1 cellular context compared by ENCODE assay signal in the genomic region with DNA sequence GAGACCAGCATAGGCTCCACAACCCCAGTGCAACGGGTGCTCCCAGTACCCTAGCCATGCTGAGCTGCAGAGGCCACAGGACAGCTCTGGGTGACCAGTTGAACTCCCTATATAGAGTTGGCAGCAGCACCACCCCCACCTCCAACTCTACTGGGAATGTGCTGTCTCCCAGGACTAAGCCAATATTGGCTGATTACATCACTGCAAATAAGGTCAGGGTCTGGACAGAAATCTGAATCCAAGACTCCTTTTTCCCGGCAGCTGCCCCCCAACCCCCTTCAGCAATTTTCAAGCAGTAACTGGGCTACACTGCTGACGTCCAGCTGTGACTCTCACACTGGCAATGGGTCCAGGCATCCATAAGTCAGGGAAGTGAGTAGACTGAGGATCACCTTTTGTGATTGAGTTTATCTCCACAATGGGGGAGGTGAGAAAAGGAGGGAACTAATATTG.
TF ChIP-seq lines count a peak whose summit lies in the region.

A gene with protein sequence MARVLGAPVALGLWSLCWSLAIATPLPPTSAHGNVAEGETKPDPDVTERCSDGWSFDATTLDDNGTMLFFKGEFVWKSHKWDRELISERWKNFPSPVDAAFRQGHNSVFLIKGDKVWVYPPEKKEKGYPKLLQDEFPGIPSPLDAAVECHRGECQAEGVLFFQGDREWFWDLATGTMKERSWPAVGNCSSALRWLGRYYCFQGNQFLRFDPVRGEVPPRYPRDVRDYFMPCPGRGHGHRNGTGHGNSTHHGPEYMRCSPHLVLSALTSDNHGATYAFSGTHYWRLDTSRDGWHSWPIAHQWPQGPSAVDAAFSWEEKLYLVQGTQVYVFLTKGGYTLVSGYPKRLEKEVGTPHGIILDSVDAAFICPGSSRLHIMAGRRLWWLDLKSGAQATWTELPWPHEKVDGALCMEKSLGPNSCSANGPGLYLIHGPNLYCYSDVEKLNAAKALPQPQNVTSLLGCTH (minus strand): TSS at position 82 of the 453 bp plus-strand sequence. CDS start 24 bp downstream, at position 58.

TF ChIP-seq in HepG2, 621 proteins besides CTCF, POLR2A, EP300 and RAD21 (continued from another document and continues in another):
- TF ChIP-seq, protein P1, sequence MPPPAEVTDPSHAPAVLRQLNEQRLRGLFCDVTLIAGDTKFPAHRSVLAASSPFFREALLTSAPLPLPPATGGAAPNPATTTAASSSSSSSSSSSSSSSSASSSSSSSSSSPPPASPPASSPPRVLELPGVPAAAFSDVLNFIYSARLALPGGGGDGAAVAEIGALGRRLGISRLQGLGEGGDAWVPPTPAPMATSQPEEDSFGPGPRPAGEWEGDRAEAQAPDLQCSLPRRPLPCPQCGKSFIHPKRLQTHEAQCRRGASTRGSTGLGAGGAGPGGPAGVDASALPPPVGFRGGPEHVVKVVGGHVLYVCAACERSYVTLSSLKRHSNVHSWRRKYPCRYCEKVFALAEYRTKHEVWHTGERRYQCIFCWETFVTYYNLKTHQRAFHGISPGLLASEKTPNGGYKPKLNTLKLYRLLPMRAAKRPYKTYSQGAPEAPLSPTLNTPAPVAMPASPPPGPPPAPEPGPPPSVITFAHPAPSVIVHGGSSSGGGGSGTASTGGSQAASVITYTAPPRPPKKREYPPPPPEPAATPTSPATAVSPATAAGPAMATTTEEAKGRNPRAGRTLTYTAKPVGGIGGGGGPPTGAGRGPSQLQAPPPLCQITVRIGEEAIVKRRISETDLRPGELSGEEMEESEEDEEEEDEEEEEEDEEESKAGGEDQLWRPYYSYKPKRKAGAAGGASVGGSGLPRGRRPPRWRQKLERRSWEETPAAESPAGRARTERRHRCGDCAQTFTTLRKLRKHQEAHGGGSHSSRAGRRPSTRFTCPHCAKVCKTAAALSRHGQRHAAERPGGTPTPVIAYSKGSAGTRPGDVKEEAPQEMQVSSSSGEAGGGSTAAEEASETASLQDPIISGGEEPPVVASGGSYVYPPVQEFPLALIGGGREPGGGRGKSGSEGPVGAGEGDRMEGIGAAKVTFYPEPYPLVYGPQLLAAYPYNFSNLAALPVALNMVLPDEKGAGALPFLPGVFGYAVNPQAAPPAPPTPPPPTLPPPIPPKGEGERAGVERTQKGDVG (CRISPR knock-in tag; IDR thresholded peaks at IDR 0.05; ENCODE audit: borderline replicate concordance) = no peak
- TF ChIP-seq CBX5 (CRISPR knock-in tag; IDR thresholded peaks at IDR 0.05; ENCODE audit: borderline replicate concordance) = 0 out of 2 replicates have a peak, but pooled peaks have one; percentile 57
- no peak for TF ChIP-seq HDAC6 (IDR thresholded peaks at IDR 0.05; ENCODE audit: low read depth, low read length)
- TF ChIP-seq MIXL1 (CRISPR knock-in tag; IDR thresholded peaks at IDR 0.05) = peak; percentile 52; the same call in 1 of the 2 replicates
- TF ChIP-seq ZNF160 (CRISPR knock-in tag; IDR thresholded peaks at IDR 0.05) = 0 out of 2 replicates have a peak, but pooled peaks have one; percentile 58
- TF ChIP-seq, protein P2, sequence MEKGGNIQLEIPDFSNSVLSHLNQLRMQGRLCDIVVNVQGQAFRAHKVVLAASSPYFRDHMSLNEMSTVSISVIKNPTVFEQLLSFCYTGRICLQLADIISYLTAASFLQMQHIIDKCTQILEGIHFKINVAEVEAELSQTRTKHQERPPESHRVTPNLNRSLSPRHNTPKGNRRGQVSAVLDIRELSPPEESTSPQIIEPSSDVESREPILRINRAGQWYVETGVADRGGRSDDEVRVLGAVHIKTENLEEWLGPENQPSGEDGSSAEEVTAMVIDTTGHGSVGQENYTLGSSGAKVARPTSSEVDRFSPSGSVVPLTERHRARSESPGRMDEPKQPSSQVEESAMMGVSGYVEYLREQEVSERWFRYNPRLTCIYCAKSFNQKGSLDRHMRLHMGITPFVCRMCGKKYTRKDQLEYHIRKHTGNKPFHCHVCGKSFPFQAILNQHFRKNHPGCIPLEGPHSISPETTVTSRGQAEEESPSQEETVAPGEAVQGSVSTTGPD (CRISPR knock-in tag; IDR thresholded peaks at IDR 0.05) = no peak
- peak; percentile 83 for TF ChIP-seq ZNF629 (CRISPR knock-in tag; conservative IDR thresholded peaks at IDR 0.05)
- TF ChIP-seq ZNF652 (CRISPR knock-in tag; IDR thresholded peaks at IDR 0.05; ENCODE audit: borderline replicate concordance, low read depth) = no peak
- 0 out of 2 replicates have a peak, but pooled peaks have one; percentile 22 for TF ChIP-seq ZNF615 (CRISPR knock-in tag; IDR thresholded peaks at IDR 0.05; ENCODE audit: borderline replicate concordance)
- TF ChIP-seq, protein P3, sequence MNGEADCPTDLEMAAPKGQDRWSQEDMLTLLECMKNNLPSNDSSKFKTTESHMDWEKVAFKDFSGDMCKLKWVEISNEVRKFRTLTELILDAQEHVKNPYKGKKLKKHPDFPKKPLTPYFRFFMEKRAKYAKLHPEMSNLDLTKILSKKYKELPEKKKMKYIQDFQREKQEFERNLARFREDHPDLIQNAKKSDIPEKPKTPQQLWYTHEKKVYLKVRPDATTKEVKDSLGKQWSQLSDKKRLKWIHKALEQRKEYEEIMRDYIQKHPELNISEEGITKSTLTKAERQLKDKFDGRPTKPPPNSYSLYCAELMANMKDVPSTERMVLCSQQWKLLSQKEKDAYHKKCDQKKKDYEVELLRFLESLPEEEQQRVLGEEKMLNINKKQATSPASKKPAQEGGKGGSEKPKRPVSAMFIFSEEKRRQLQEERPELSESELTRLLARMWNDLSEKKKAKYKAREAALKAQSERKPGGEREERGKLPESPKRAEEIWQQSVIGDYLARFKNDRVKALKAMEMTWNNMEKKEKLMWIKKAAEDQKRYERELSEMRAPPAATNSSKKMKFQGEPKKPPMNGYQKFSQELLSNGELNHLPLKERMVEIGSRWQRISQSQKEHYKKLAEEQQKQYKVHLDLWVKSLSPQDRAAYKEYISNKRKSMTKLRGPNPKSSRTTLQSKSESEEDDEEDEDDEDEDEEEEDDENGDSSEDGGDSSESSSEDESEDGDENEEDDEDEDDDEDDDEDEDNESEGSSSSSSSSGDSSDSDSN (CRISPR knock-in tag; IDR thresholded peaks at IDR 0.05) = peak; percentile 36; the same call in 1 of the 2 replicates
- TF ChIP-seq ZNF382 (CRISPR knock-in tag; IDR thresholded peaks at IDR 0.05; ENCODE audit: borderline replicate concordance) = no peak
- 0 out of 2 replicates have a peak, but pooled peaks have one; percentile 36 for TF ChIP-seq PITX1 (CRISPR knock-in tag; IDR thresholded peaks at IDR 0.05)
- no peak for TF ChIP-seq LCORL (IDR thresholded peaks at IDR 0.05)
- TF ChIP-seq LCORL (CRISPR knock-in tag; IDR thresholded peaks at IDR 0.05) = peak; percentile 60
- no peak for TF ChIP-seq MBD4 (IDR thresholded peaks at IDR 0.05; ENCODE audit: borderline replicate concordance, low read length)
- TF ChIP-seq HMG20A (CRISPR knock-in tag; IDR thresholded peaks at IDR 0.05; ENCODE audit: borderline replicate concordance) = 0 out of 2 replicates have a peak, but pooled peaks have one; percentile 40
- no peak for TF ChIP-seq MEIS1 (CRISPR knock-in tag; IDR thresholded peaks at IDR 0.05; ENCODE audit: borderline replicate concordance)
- peak; percentile 49; the same call in 1 of the 2 replicates for TF ChIP-seq THAP11 (CRISPR knock-in tag; IDR thresholded peaks at IDR 0.05)
- peak; percentile 81 for TF ChIP-seq BCL6 (CRISPR knock-in tag; IDR thresholded peaks at IDR 0.05)
- TF ChIP-seq, protein P4, sequence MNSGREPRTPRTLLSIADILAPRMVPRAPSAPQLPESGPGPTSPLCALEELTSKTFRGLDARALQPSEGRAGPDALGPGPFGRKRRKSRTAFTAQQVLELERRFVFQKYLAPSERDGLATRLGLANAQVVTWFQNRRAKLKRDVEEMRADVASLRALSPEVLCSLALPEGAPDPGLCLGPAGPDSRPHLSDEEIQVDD (CRISPR knock-in tag; IDR thresholded peaks at IDR 0.05; ENCODE audit: borderline replicate concordance) = no peak
- TF ChIP-seq BORCS8-MEF2B (CRISPR knock-in tag; IDR thresholded peaks at IDR 0.05) = no peak
- no peak for TF ChIP-seq GATA4 (IDR thresholded peaks at IDR 0.05; ENCODE audit: borderline replicate concordance, low read depth)
- TF ChIP-seq FOXO1 (CRISPR knock-in tag; IDR thresholded peaks at IDR 0.05) = peak; percentile 47; the same call in 1 of the 2 replicates
- TF ChIP-seq ZNF816 (CRISPR knock-in tag; IDR thresholded peaks at IDR 0.05; ENCODE audit: borderline replicate concordance) = no peak
- TF ChIP-seq RXRA (CRISPR knock-in tag; IDR thresholded peaks at IDR 0.05) = peak; percentile 75; the same call in 1 of the 2 replicates
- TF ChIP-seq ZFY (CRISPR knock-in tag; IDR thresholded peaks at IDR 0.05) = no peak
- peak; percentile 74 for TF ChIP-seq CEBPG (CRISPR knock-in tag; IDR thresholded peaks at IDR 0.05)
- no peak for TF ChIP-seq ZNF451 (CRISPR knock-in tag; IDR thresholded peaks at IDR 0.05)
- TF ChIP-seq GATAD2A (CRISPR knock-in tag; IDR thresholded peaks at IDR 0.05) = peak; percentile 90
- TF ChIP-seq YEATS2 (CRISPR knock-in tag; IDR thresholded peaks at IDR 0.05; ENCODE audit: borderline replicate concordance) = no peak
- TF ChIP-seq SALL1 (CRISPR knock-in tag; IDR thresholded peaks at IDR 0.05) = peak; percentile 60; the same call in 1 of the 2 replicates
- no peak for TF ChIP-seq ZMAT3 (CRISPR knock-in tag; conservative IDR thresholded peaks at IDR 0.05)
- 0 out of 2 replicates have a peak, but pooled peaks have one; percentile 18 for TF ChIP-seq ZFP82 (CRISPR knock-in tag; IDR thresholded peaks at IDR 0.05; ENCODE audit: borderline replicate concordance)
- no peak for TF ChIP-seq WIZ (CRISPR knock-in tag; IDR thresholded peaks at IDR 0.05)
- peak; percentile 30; the same call in 1 of the 2 replicates for TF ChIP-seq FOXK1 (CRISPR knock-in tag; IDR thresholded peaks at IDR 0.05; ENCODE audit: borderline replicate concordance, low read depth)
- TF ChIP-seq ZMYM4 (CRISPR knock-in tag; IDR thresholded peaks at IDR 0.05) = peak; percentile 59
- TF ChIP-seq KAT8 (CRISPR knock-in tag; IDR thresholded peaks at IDR 0.05) = peak; percentile 42; the same call in 1 of the 2 replicates
- TF ChIP-seq KDM6A (CRISPR knock-in tag; IDR thresholded peaks at IDR 0.05; ENCODE audit: low read depth) = peak; percentile 85; the same call in 1 of the 2 replicates
- TF ChIP-seq, protein P5, sequence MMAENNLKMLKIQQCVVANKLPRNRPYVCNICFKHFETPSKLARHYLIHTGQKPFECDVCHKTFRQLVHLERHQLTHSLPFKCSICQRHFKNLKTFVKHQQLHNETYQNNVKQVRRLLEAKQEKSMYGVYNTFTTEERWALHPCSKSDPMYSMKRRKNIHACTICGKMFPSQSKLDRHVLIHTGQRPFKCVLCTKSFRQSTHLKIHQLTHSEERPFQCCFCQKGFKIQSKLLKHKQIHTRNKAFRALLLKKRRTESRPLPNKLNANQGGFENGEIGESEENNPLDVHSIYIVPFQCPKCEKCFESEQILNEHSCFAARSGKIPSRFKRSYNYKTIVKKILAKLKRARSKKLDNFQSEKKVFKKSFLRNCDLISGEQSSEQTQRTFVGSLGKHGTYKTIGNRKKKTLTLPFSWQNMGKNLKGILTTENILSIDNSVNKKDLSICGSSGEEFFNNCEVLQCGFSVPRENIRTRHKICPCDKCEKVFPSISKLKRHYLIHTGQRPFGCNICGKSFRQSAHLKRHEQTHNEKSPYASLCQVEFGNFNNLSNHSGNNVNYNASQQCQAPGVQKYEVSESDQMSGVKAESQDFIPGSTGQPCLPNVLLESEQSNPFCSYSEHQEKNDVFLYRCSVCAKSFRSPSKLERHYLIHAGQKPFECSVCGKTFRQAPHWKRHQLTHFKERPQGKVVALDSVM (CRISPR knock-in tag; IDR thresholded peaks at IDR 0.05) = 0 out of 2 replicates have a peak, but pooled peaks have one; percentile 17
- peak; percentile 82 for TF ChIP-seq ZKSCAN5 (CRISPR knock-in tag; IDR thresholded peaks at IDR 0.05)
- no peak for TF ChIP-seq ZNF724P (CRISPR knock-in tag; IDR thresholded peaks at IDR 0.05; ENCODE audit: borderline replicate concordance)
- TF ChIP-seq ZNF121 (CRISPR knock-in tag; IDR thresholded peaks at IDR 0.05) = no peak
- TF ChIP-seq SP5 (CRISPR knock-in tag; IDR thresholded peaks at IDR 0.05; ENCODE audit: borderline replicate concordance, low read depth) = 0 out of 2 replicates have a peak, but pooled peaks have one; percentile 26
- no peak for TF ChIP-seq SMAD1 (CRISPR knock-in tag; IDR thresholded peaks at IDR 0.05; ENCODE audit: borderline replicate concordance, low read depth)
- peak; percentile 74 for TF ChIP-seq HDAC2 (CRISPR knock-in tag; IDR thresholded peaks at IDR 0.05)
- TF ChIP-seq, protein P6, sequence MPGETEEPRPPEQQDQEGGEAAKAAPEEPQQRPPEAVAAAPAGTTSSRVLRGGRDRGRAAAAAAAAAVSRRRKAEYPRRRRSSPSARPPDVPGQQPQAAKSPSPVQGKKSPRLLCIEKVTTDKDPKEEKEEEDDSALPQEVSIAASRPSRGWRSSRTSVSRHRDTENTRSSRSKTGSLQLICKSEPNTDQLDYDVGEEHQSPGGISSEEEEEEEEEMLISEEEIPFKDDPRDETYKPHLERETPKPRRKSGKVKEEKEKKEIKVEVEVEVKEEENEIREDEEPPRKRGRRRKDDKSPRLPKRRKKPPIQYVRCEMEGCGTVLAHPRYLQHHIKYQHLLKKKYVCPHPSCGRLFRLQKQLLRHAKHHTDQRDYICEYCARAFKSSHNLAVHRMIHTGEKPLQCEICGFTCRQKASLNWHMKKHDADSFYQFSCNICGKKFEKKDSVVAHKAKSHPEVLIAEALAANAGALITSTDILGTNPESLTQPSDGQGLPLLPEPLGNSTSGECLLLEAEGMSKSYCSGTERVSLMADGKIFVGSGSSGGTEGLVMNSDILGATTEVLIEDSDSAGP (CRISPR knock-in tag; IDR thresholded peaks at IDR 0.05; ENCODE audit: borderline replicate concordance) = peak; percentile 41; the same call in 1 of the 2 replicates
- 0 out of 2 replicates have a peak, but pooled peaks have one; percentile 32 for TF ChIP-seq HOXA3 (CRISPR knock-in tag; IDR thresholded peaks at IDR 0.05)
- 0 out of 2 replicates have a peak, but pooled peaks have one; percentile 63 for TF ChIP-seq REPIN1 (CRISPR knock-in tag; IDR thresholded peaks at IDR 0.05; ENCODE audit: borderline replicate concordance, low read depth)
- no peak for TF ChIP-seq IKZF1 (IDR thresholded peaks at IDR 0.05)
- 0 out of 2 replicates have a peak, but pooled peaks have one; percentile 14 for TF ChIP-seq TBX3 (IDR thresholded peaks at IDR 0.05; ENCODE audit: borderline replicate concordance)
- no peak for TF ChIP-seq ZNF232 (CRISPR knock-in tag; IDR thresholded peaks at IDR 0.05; ENCODE audit: borderline replicate concordance)
